ENCODE assay signal across 8 cellular contexts in genomic region chr7:75269159-75269558, GRCh38.
A peak's percentile ranks its signal among the peaks of the same experiment; 100 is the strongest.
DNase-seq lines count a peak whose midpoint lies in the region; ATAC-seq, FAIRE-seq and TF ChIP-seq lines count a peak whose summit lies in the region.
"Not testable (repeated sequence)": the region's sequence is repeated elsewhere in the genome, so short reads cannot be mapped to it uniquely, and the experiment has no call there.

No MANE protein-coding gene starts in this region.

- not testable (repeated sequence) for H2AFZ ChIP-seq in DND-41 (ENCODE audit: low read depth, low read length); GM23338; K562 (ENCODE audit: low read depth, low read length)

- not testable (repeated sequence) for H3K27me3 Mint-ChIP-seq in GM23338 (ENCODE audit: insufficient read depth, low read depth, poor library complexity); WTC11 (ENCODE audit: low read depth); memory B cell; stimulated activated memory B cell treated with anti-CD40 and anti-IgM and Interleukin-4, amounts not matched to agents 10 μg/mL and 1 μg/mL and 100 μg/mL, for 72 hours

- TF ChIP-seq RAD21 in K562 (CRISPR knock-in tag; conservative IDR thresholded peaks at IDR 0.05 in 1 of 2, IDR thresholded peaks at IDR 0.05 in 1 of 2), result not testable (repeated sequence)

- not testable (repeated sequence) for H3K4me1 Mint-ChIP-seq in GM23338; WTC11; memory B cell; stimulated activated memory B cell treated with anti-CD40 and anti-IgM and Interleukin-4, amounts not matched to agents 10 μg/mL and 1 μg/mL and 100 μg/mL, for 72 hours

- H3K9me2 ChIP-seq in GM23338 (ENCODE audit: insufficient read depth), result not testable (repeated sequence)

- not testable (repeated sequence) for H3K4me3 ChIP-seq in DND-41 (ENCODE audit: low read depth in 1 of 2, low read length in 2 of 2); GM23338; K562

- H3K27ac ChIP-seq in DND-41 (ENCODE audit: low read length); GM23338 (ENCODE audit: low read depth); K562 (ENCODE audit: extremely low read depth, low read depth, low read length): not testable (repeated sequence)

- POLR2A ChIA-PET in WTC11 (lab: Charles Lee); K562 (lab: Yijun Ruan, JAX): not testable (repeated sequence)

- not testable (repeated sequence) for H3K36me3 Mint-ChIP-seq in GM23338 (ENCODE audit: low read depth); WTC11; memory B cell; stimulated activated memory B cell treated with anti-CD40 and anti-IgM and Interleukin-4, amounts not matched to agents 10 μg/mL and 1 μg/mL and 100 μg/mL, for 72 hours

- intact Hi-C loops in K562 (cut with micrococcal nuclease), result not testable (repeated sequence)

- ATAC-seq in DND-41 (ENCODE audit: insufficient read depth, low read depth), result 0 out of 3 replicates have a peak, but pooled peaks have one; percentile 33
- ATAC-seq in GM19023 (IDR thresholded peaks at IDR 0.05; ENCODE audit: unreplicated experiment), result peak; percentile 42
- ATAC-seq in GM23338, result peak; percentile 87
- peak; percentile 76 for ATAC-seq in WTC11
- ATAC-seq in K562, result peak; percentile 12; the same call in 1 of the 3 replicates
- peak; percentile 20 for ATAC-seq in left lobe of liver
- peak; percentile 59 for ATAC-seq in memory B cell (ENCODE audit: low read depth)
- peak; percentile 47 for ATAC-seq in stimulated activated memory B cell treated with anti-CD40 and anti-IgM and Interleukin-4, amounts not matched to agents 10 μg/mL and 1 μg/mL and 100 μg/mL, for 72 hours

- H3K4me3 Mint-ChIP-seq in GM23338; WTC11; memory B cell; stimulated activated memory B cell treated with anti-CD40 and anti-IgM and Interleukin-4, amounts not matched to agents 10 μg/mL and 1 μg/mL and 100 μg/mL, for 72 hours: not testable (repeated sequence)

- H4K20me1 ChIP-seq in DND-41 (ENCODE audit: insufficient read depth, low read length); GM23338 (replicated peaks; ENCODE audit: insufficient read depth); K562 (replicated peaks; ENCODE audit: control insufficient read depth, insufficient read depth, low read length): not testable (repeated sequence)

- not testable (repeated sequence) for H3K4me1 ChIP-seq in DND-41 (ENCODE audit: insufficient read depth, low read length); GM23338 (ENCODE audit: insufficient read depth); K562 (replicated peaks in 1 of 2; ENCODE audit: control insufficient read depth in 2 of 2, insufficient read depth in 2 of 2, low read length in 2 of 2)

- H3K79me2 ChIP-seq in DND-41 (ENCODE audit: insufficient read depth, low read length); GM23338 (replicated peaks; ENCODE audit: insufficient read depth); K562 (ENCODE audit: control insufficient read depth, insufficient read depth, low read length): not testable (repeated sequence)

- not testable (repeated sequence) for H3K27ac Mint-ChIP-seq in GM23338; WTC11; memory B cell; stimulated activated memory B cell treated with anti-CD40 and anti-IgM and Interleukin-4, amounts not matched to agents 10 μg/mL and 1 μg/mL and 100 μg/mL, for 72 hours

- H3K9me3 Mint-ChIP-seq in GM23338; WTC11; memory B cell; stimulated activated memory B cell treated with anti-CD40 and anti-IgM and Interleukin-4, amounts not matched to agents 10 μg/mL and 1 μg/mL and 100 μg/mL, for 72 hours: not testable (repeated sequence)

- H3K9me1 ChIP-seq in K562 (ENCODE audit: control insufficient read depth, insufficient read depth, low read length), result not testable (repeated sequence)

- not testable (repeated sequence) for H3K4me2 ChIP-seq in DND-41 (ENCODE audit: insufficient read depth, low read length); GM23338; K562 (ENCODE audit: insufficient read depth, low read length)

- WGBS in K562 (ENCODE audit: insufficient coverage, low coverage, missing lambda C conversion rate), result no CpG with 5 or more reads among the region's 2 CpGs

- H3K9ac ChIP-seq in DND-41 (ENCODE audit: low read depth, low read length); K562 (ENCODE audit: insufficient read depth in 1 of 2, low read depth in 2 of 2, low read length in 2 of 2): not testable (repeated sequence)

- TF ChIP-seq POLR2A in K562 (conservative IDR thresholded peaks at IDR 0.05), result not testable (repeated sequence)

- in situ Hi-C loops in K562 (cut with MboI), result not testable (repeated sequence)

- not testable (repeated sequence) for TF ChIP-seq CTCF in DND-41 (IDR thresholded peaks at IDR 0.05; ENCODE audit: borderline replicate concordance, extremely low read depth, low read length, poor library complexity, severe bottlenecking); GM23338 (conservative IDR thresholded peaks at IDR 0.05; ENCODE audit: low read depth in 2 of 2); WTC11 (IDR thresholded peaks at IDR 0.05); K562 (IDR thresholded peaks at IDR 0.05 in 2 of 3, conservative IDR thresholded peaks at IDR 0.05 in 1 of 3; ENCODE audit: insufficient read depth in 2 of 3, low read depth in 1 of 3, low read length in 3 of 3)

- CTCF ChIA-PET in WTC11 (lab: Charles Lee); K562 (lab: Yijun Ruan, JAX; ENCODE audit: low intra/inter-chr PET ratio): not testable (repeated sequence)

- not testable (repeated sequence) for H3F3A ChIP-seq in GM23338 (replicated peaks; ENCODE audit: low read depth)

- not testable (repeated sequence) for H3K27me3 ChIP-seq in DND-41 (ENCODE audit: insufficient read depth, low read length, poor library complexity); GM23338 (ENCODE audit: insufficient read depth); K562 (ENCODE audit: control insufficient read depth in 2 of 2, insufficient read depth in 2 of 2, low read length in 2 of 2)

- not testable (repeated sequence) for BruUV-seq in K562 (replicated peaks; lab: Mats Ljungman, UMichigan)

- FAIRE-seq in K562 (lab: Jason Lieb, UNC), result not testable (repeated sequence)

- H3K9me3 ChIP-seq in DND-41 (ENCODE audit: insufficient read depth, low read length, severe bottlenecking); K562 (replicated peaks; ENCODE audit: control insufficient read depth, insufficient read depth, low read depth, low read length): not testable (repeated sequence)

- not testable (repeated sequence) for TF ChIP-seq EP300 in K562 (IDR thresholded peaks at IDR 0.05; ENCODE audit: low read length)

- DNase-seq in DND-41; GM23338 (ENCODE audit: low spot score); WTC11 (ENCODE audit: low spot score); K562 (ENCODE audit: extremely low read depth in 1 of 4, low spot score in 3 of 4); left lobe of liver (ENCODE audit: low spot score); memory B cell (ENCODE audit: low spot score in 2 of 2): not testable (repeated sequence)

- H3K36me3 ChIP-seq in DND-41 (ENCODE audit: insufficient read depth, low read length); GM23338 (ENCODE audit: insufficient read depth); K562 (ENCODE audit: control insufficient read depth, insufficient read depth, low read length): not testable (repeated sequence)

Comparison
In these comparisons a context has a peak if more than half of its experiments do, and no peak if none do; other contexts are left out.
1. ATAC-seq: peak in every context shown above with its lines; median percentile 87 in GM23338; 76 in WTC11; 59 in memory B cell; 47 in stimulated activated memory B cell treated with anti-CD40 and anti-IgM and Interleukin-4, amounts not matched to agents 10 μg/mL and 1 μg/mL and 100 μg/mL, for 72 hours; 42 in GM19023; 33 in DND-41; 20 in left lobe of liver; 12 in K562.